9 cellular contexts compared by ENCODE assay signal in genomic region chr16:21684199-21684598, GRCh38.
A peak's percentile ranks its signal among the peaks of the same experiment; 100 is the strongest.
DNase-seq lines count a peak whose midpoint lies in the region; ATAC-seq and TF ChIP-seq lines count a peak whose summit lies in the region.
"Had no signal": no experiment of that assay in that cellular context is flagged by ENCODE, and none has a peak within 500 bp of the region (broad histone marks: within the 10 kb centered on the region; RNA-seq: fewer than 3 reads in every experiment).

No MANE protein-coding gene starts in this region.

- H3K4me3 ChIP-seq in astrocyte of the cerebellum (ENCODE audit: low read depth, low read length) (no peak overlapping the region), retinal pigment epithelial cell (ENCODE audit: low read length) (no peak overlapping the region)

- peak; percentile 22 for TF ChIP-seq CTCF in astrocyte of the cerebellum (IDR thresholded peaks at IDR 0.05; ENCODE audit: low read depth, low read length, missing control alignments)
- peak; percentile 51 for TF ChIP-seq CTCF in retinal pigment epithelial cell (conservative IDR thresholded peaks at IDR 0.05; ENCODE audit: low read depth, low read length)

- ATAC-seq in HG03175 (IDR thresholded peaks at IDR 0.05; ENCODE audit: unreplicated experiment): no peak
- ATAC-seq: naive thymus-derived CD4-positive, alpha-beta T cell had no signal

- DNase-seq in DMS53 (lab: John Stamatoyannopoulos, UW): peak; percentile 43
- no peak for DNase-seq in DMS53 treated with DMSO at 0.1 percent for 48 hours (lab: John Stamatoyannopoulos, UW; ENCODE audit: unreplicated experiment)
- peak; percentile 39 for DNase-seq in NAMALWA (ENCODE audit: low spot score)
- no peak for DNase-seq in astrocyte of the cerebellum (ENCODE audit: low read depth)
- DNase-seq in retinal pigment epithelial cell (ENCODE audit: low read depth): no peak
- DNase-seq in NCI-H524 treated with DMSO at 0.1 percent for 48 hours (lab: John Stamatoyannopoulos, UW): no peak
- no peak for DNase-seq in MV-4-11 (lab: John Stamatoyannopoulos, UW)

- in situ Hi-C loops in astrocyte of the cerebellum (cut with HindIII; ENCODE audit: low sequenced_read_pairs): no loop called here

Comparison
In these comparisons a context has a peak if more than half of its experiments do, and no peak if none do; other contexts are left out.
1. DNase-seq: peak in DMS53 (single experiment) and NAMALWA (single experiment); none in DMS53 treated with DMSO at 0.1 percent for 48 hours (single experiment), astrocyte of the cerebellum (single experiment), retinal pigment epithelial cell (single experiment), NCI-H524 treated with DMSO at 0.1 percent for 48 hours (single experiment) and MV-4-11 (single experiment).